Comparison of ENCODE assay signal across 24 cellular contexts in the genomic region with DNA sequence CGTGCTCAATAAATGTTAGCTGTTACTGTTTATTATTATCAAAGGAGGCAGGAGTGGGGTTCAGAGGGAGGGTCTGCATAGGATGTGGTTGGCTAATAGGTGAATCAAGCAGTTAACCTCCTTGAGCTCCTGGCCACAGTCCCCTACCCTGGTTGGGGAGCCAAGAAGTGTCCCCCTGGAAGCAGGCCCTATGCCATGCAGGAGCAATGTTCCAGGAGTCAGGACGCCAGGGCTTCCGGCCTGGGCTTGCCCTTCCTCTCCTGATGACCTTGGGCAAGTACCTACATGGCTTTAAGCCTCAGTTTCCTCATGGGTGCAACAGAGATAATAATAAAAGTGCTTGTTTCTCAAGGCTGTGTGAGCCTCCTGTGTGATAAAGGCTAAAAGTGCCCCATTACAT.
"Had no signal": no experiment of that assay in that cellular context is flagged by ENCODE, and none has a peak within 500 bp of the region (broad histone marks: within the 10 kb centered on the region; RNA-seq: fewer than 3 reads in every experiment).

No MANE protein-coding gene starts in this region.

- H3K9me3 ChIP-seq: esophagus muscularis mucosa, left lung, lower lobe of right lung, right atrium auricular region, thoracic aorta, vagina had no signal

- H3K27me3 ChIP-seq: brain microvascular endothelial cell, esophagus muscularis mucosa, foreskin keratinocyte, left lung, right atrium auricular region, vagina had no signal

- H3K27ac ChIP-seq: brain microvascular endothelial cell, esophagus muscularis mucosa, foreskin keratinocyte, lower lobe of right lung, parathyroid adenoma, right atrium auricular region, thoracic aorta, vagina, VCaP had no signal

- H3K4me3 ChIP-seq: esophagus muscularis mucosa, left lung, lower lobe of right lung, right atrium auricular region, thoracic aorta, vagina had no signal

- DNase-seq: activated CD4-positive, alpha-beta memory T cell treated with anti-CD3 and anti-CD28 coated beads for 36 hours; activated CD4-positive, alpha-beta T cell treated with anti-CD3 and anti-CD28 coated beads for 48 hours; activated naive CD4-positive, alpha-beta T cell treated with anti-CD3 and anti-CD28 coated beads for 36 hours; activated naive CD8-positive, alpha-beta T cell treated with anti-CD3 and anti-CD28 coated beads for 36 hours; activated T-cell treated with anti-CD3 and anti-CD28 coated beads for 4 hours; activated T-cell treated with anti-CD3 and anti-CD28 coated beads, Interleukin-2, amount 50 U/mL, for 72 hours; amniotic stem cell; brain microvascular endothelial cell; foreskin keratinocyte; left lung; lower lobe of right lung; mesenchymal stem cell; stimulated activated CD4-positive, alpha-beta T cell treated with anti-CD3 and anti-CD28 coated beads, Interleukin-2, amount 100 ng/mL, for 48 hours; T-helper 9 cell; trophoblast cell had no signal

- ATAC-seq: activated CD4-positive, CD25-positive, alpha-beta regulatory T cell treated with anti-CD3 and anti-CD28 coated beads, Interleukin-2, amount 50 U/mL, for 24 hours; foreskin keratinocyte; left lung; lower lobe of right lung had no signal

- H3K36me3 ChIP-seq: lower lobe of right lung, vagina had no signal

- H3K4me1 ChIP-seq: esophagus muscularis mucosa, left lung, lower lobe of right lung, parathyroid adenoma, right atrium auricular region, vagina had no signal

- H3K4me1 Mint-ChIP-seq: activated naive CD8-positive, alpha-beta T cell treated with anti-CD3 and anti-CD28 coated beads for 36 hours; nephron had no signal

- H3K9me3 Mint-ChIP-seq: activated CD4-positive, alpha-beta memory T cell treated with anti-CD3 and anti-CD28 coated beads for 36 hours; activated naive CD4-positive, alpha-beta T cell treated with anti-CD3 and anti-CD28 coated beads for 36 hours; activated naive CD8-positive, alpha-beta T cell treated with anti-CD3 and anti-CD28 coated beads for 36 hours; activated T-cell treated with anti-CD3 and anti-CD28 coated beads, Interleukin-2, amount 50 U/mL, for 72 hours; T-helper 1 cell treated with Interleukin-12 subunit alpha and Interleukin-12 subunit beta and Interleukin-4 antibody, amounts not matched to agents 30 μg/mL and 1 μg/mL, for 36 hours had no signal

- H3K36me3 Mint-ChIP-seq: activated CD4-positive, alpha-beta memory T cell treated with anti-CD3 and anti-CD28 coated beads for 36 hours; activated naive CD8-positive, alpha-beta T cell treated with anti-CD3 and anti-CD28 coated beads for 36 hours had no signal

- H3K4me3 Mint-ChIP-seq: activated CD4-positive, alpha-beta memory T cell treated with anti-CD3 and anti-CD28 coated beads for 36 hours; activated naive CD4-positive, alpha-beta T cell treated with anti-CD3 and anti-CD28 coated beads for 36 hours; activated T-cell treated with anti-CD3 and anti-CD28 coated beads, Interleukin-2, amount 50 U/mL, for 72 hours; nephron; T-helper 1 cell treated with Interleukin-12 subunit alpha and Interleukin-12 subunit beta and Interleukin-4 antibody, amounts not matched to agents 30 μg/mL and 1 μg/mL, for 36 hours had no signal

- H3K27ac Mint-ChIP-seq: activated CD4-positive, alpha-beta memory T cell treated with anti-CD3 and anti-CD28 coated beads for 36 hours; activated naive CD4-positive, alpha-beta T cell treated with anti-CD3 and anti-CD28 coated beads for 36 hours; activated naive CD8-positive, alpha-beta T cell treated with anti-CD3 and anti-CD28 coated beads for 36 hours; activated T-cell treated with anti-CD3 and anti-CD28 coated beads, Interleukin-2, amount 50 U/mL, for 72 hours; nephron; T-helper 1 cell treated with Interleukin-12 subunit alpha and Interleukin-12 subunit beta and Interleukin-4 antibody, amounts not matched to agents 30 μg/mL and 1 μg/mL, for 36 hours had no signal
